ENCODE assay signal across 27 cellular contexts in the genomic region with DNA sequence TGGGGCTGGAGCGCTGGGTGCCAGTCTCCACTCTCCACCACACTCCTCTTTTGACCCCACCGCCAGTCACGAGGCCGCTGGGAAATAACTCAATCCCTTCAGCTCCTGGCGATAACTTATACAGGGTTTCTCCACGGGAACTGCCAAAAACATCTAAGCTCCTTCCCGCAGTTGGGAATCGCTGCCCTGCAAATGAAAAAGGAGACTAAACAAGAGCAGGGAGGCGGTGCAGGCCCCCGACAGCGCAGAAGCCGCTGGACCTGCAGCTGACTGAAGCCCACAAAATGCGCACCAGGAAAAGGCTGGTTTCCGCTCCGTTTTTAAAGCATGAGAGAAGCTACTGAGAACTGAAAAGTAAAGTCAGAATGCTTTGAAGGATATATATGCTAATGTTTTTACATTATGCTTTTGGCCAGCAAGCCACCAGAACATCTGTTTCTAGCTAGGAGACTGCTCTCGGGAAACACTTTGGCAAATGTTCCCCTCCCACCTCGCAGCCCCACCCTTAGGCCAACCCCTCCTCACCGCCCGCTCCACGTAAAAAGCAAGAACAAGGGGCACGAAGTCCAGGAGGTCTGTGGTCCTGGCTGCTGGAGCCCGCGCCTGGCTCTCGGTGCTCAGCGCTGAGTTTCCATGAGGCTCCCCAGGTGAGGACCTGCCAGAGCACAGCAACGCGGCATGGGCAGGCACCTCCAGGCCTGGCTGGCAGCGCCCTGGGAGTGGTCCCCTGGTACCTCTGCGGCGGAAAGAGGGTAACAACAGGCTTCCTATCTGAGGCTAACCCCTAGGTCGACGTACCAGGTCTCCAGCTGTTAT.
A peak's percentile ranks its signal among the peaks of the same experiment; 100 is the strongest.
DNase-seq lines count a peak whose midpoint lies in the region; ATAC-seq, FAIRE-seq and TF ChIP-seq lines count a peak whose summit lies in the region.
"Had no signal": no experiment of that assay in that cellular context is flagged by ENCODE, and none has a peak within 500 bp of the region (broad histone marks: within the 10 kb centered on the region; RNA-seq: fewer than 3 reads in every experiment).

No MANE protein-coding gene starts in this region.

- no peak for ATAC-seq in GM18520 (IDR thresholded peaks at IDR 0.05; ENCODE audit: unreplicated experiment)
- ATAC-seq: activated CD4-positive, alpha-beta T cell treated with anti-CD3 and anti-CD28 coated beads for 36 hours; activated naive CD4-positive, alpha-beta T cell treated with anti-CD3 and anti-CD28 coated beads, Interleukin-2, amount 50 U/mL, for 72 hours; left cardiac atrium; stimulated activated memory B cell treated with anti-CD40 and anti-IgM and Interleukin-4, amounts not matched to agents 10 μg/mL and 1 μg/mL and 100 μg/mL, for 72 hours had no signal

- H3K36me3 ChIP-seq in A673 (ENCODE audit: insufficient read depth, low read length, poor library complexity, severe bottlenecking), result no peaks in the 10 kb centered on the region
- no peaks in the 10 kb centered on the region for H3K36me3 ChIP-seq in ES-I3 (ENCODE audit: insufficient read depth, low read length)
- H3K36me3 ChIP-seq in neuronal stem cell (replicated peaks in 1 of 2; ENCODE audit: control insufficient read depth in 2 of 2, insufficient read depth in 2 of 2, low read length in 2 of 2), result no peaks in the 10 kb centered on the region
- H3K36me3 ChIP-seq: esophagus squamous epithelium, ovary, SJCRH30, uterus had no signal

- no peak overlapping the region for H3K23ac ChIP-seq in neuronal stem cell (ENCODE audit: low read depth, low read length, poor library complexity)

- H2AK5ac ChIP-seq in neuronal stem cell (ENCODE audit: low read depth, low read length), result no peak overlapping the region

- DNase-seq in A673 (ENCODE audit: low spot score) (peak; percentile 58), choroid plexus epithelial cell (ENCODE audit: low read depth) (peak; percentile 73), neuronal stem cell (ENCODE audit: low spot score) (no peak), H54 (ENCODE audit: insufficient read length, low spot score) (no peak), RPMI8226 (no peak), GDM1 (lab: John Stamatoyannopoulos, UW) (no peak)
- DNase-seq: activated CD4-positive, alpha-beta T cell treated with anti-CD3 and anti-CD28 coated beads for 36 hours; AML-193; CD8-positive, alpha-beta memory T cell; esophagus squamous epithelium; GM23248; hippocampal formation; left cardiac atrium; NCI-H1048; NCI-H1694; NCI-H510A; ovary; SJCRH30; T1000; uterus had no signal

- H2BK120ac ChIP-seq in neuronal stem cell (ENCODE audit: low read depth, low read length), result no peak overlapping the region

- no TSS peak for BruUV-seq in A673 (replicated peaks; lab: Mats Ljungman, UMichigan)

- TF ChIP-seq CTCF in A673 (conservative IDR thresholded peaks at IDR 0.05; ENCODE audit: low read depth, low read length), result no peak
- TF ChIP-seq CTCF in choroid plexus epithelial cell (conservative IDR thresholded peaks at IDR 0.05; ENCODE audit: low read depth, low read length), result no peak

- no peaks in the 10 kb centered on the region for H3K79me1 ChIP-seq in neuronal stem cell (ENCODE audit: low read depth, low read length)

- no CpG with 5 or more reads among the region's 32 CpGs for WGBS in neuronal stem cell (ENCODE audit: extremely low coverage in 2 of 2, insufficient read length in 2 of 2, insufficient replicate concordance in 1 of 2), 2 donors

- H4K8ac ChIP-seq in neuronal stem cell (ENCODE audit: low read depth, low read length), result no peak overlapping the region

- no peak overlapping the region for H3K14ac ChIP-seq in neuronal stem cell (ENCODE audit: low read length)

- H3K18ac ChIP-seq in neuronal stem cell (ENCODE audit: low read length), result peak overlapping the region; percentile 72

- POLR2A ChIA-PET in A673 (lab: Charles Lee; ENCODE audit: low non-redundant PET), result no interaction called here

- no peak overlapping the region for H2BK12ac ChIP-seq in neuronal stem cell (ENCODE audit: low read length)

- no peak overlapping the region for H2AFZ ChIP-seq in neuronal stem cell (ENCODE audit: low read length)
- H2AFZ ChIP-seq: GM23248 had no signal

- no peaks in the 10 kb centered on the region for H3K27me3 ChIP-seq in A673 (replicated peaks; ENCODE audit: insufficient read depth, low read depth, low read length, poor library complexity)
- H3K27me3 ChIP-seq in neuronal stem cell (ENCODE audit: control insufficient read depth in 3 of 3, insufficient read depth in 3 of 3, low read depth in 1 of 3, low read length in 3 of 3), result peaks cover 0 to 3% (median 0%) of the 10 kb centered on the region in 3 experiments
- H3K27me3 ChIP-seq: esophagus squamous epithelium, ovary, SJCRH30, uterus had no signal

- no peak overlapping the region for H4K91ac ChIP-seq in neuronal stem cell (ENCODE audit: low read depth, low read length, poor library complexity)

- no peak overlapping the region for H2BK15ac ChIP-seq in neuronal stem cell (ENCODE audit: low read length)

- H3K4ac ChIP-seq in neuronal stem cell (ENCODE audit: low read length), result no peak overlapping the region

- H3K9me3 ChIP-seq in A673 (ENCODE audit: low read depth, low read length, poor library complexity, severe bottlenecking) (no peaks in the 10 kb centered on the region), ES-I3 (ENCODE audit: control insufficient read depth, insufficient read depth, low read length) (no peaks in the 10 kb centered on the region), neuronal stem cell (replicated peaks in 1 of 2; ENCODE audit: control insufficient read depth in 2 of 2, insufficient read depth in 1 of 2, low read depth in 1 of 2, low read length in 2 of 2) (no peaks in the 10 kb centered on the region)
- H3K9me3 ChIP-seq: esophagus squamous epithelium, ovary, SJCRH30 had no signal

- CTCF ChIA-PET in A673 (lab: Charles Lee), result no interaction called here

- H2BK5ac ChIP-seq in neuronal stem cell (ENCODE audit: low read length), result no peak overlapping the region

- no peak overlapping the region for H3K4me2 ChIP-seq in neuronal stem cell (ENCODE audit: insufficient read depth, low read length, poor library complexity, severe bottlenecking)

- intact Hi-C loops in A673 (cut with micrococcal nuclease; ENCODE audit: unreplicated experiment), result no loop called here

- TF ChIP-seq POLR2A in H54 (IDR thresholded peaks at IDR 0.05; ENCODE audit: low read depth, low read length), result no peak

- H3K4me3 ChIP-seq in A673 (ENCODE audit: low read depth, low read length, poor library complexity, severe bottlenecking), result no peak overlapping the region
- H3K4me3 ChIP-seq in choroid plexus epithelial cell (ENCODE audit: low read depth, low read length), result peak overlapping the region; percentile 26
- no peak overlapping the region for H3K4me3 ChIP-seq in neuronal stem cell (ENCODE audit: low read length in 2 of 2)
- H3K4me3 ChIP-seq: esophagus squamous epithelium, GM23248, ovary, SJCRH30, uterus had no signal

- H3K4me1 ChIP-seq in A673 (ENCODE audit: insufficient read depth, low read length, poor library complexity, severe bottlenecking), result peaks cover 4% of the 10 kb centered on the region
- H3K4me1 ChIP-seq in ES-I3 (ENCODE audit: insufficient read depth, low read length), result peaks cover 10% of the 10 kb centered on the region; the same call in 1 of the 2 replicates
- H3K4me1 ChIP-seq in neuronal stem cell (ENCODE audit: control insufficient read depth in 2 of 2, insufficient read depth in 1 of 2, low read depth in 1 of 2, low read length in 2 of 2), result peaks cover 0 to 1% of the 10 kb centered on the region in 2 donors
- H3K4me1 ChIP-seq: esophagus squamous epithelium, SJCRH30, uterus had no signal

- H3K9ac ChIP-seq in ES-I3 (ENCODE audit: low read depth, low read length) (peak overlapping the region; percentile 11; the same call in 1 of the 2 replicates), neuronal stem cell (ENCODE audit: low read depth, low read length, poor library complexity) (no peak overlapping the region)
- H3K9ac ChIP-seq: GM23248 had no signal

- H3K27ac ChIP-seq in A673 (ENCODE audit: low read depth, low read length, poor library complexity, severe bottlenecking), result no peak overlapping the region
- H3K27ac ChIP-seq in neuronal stem cell (replicated peaks; ENCODE audit: low read length), result no peak overlapping the region
- H3K27ac ChIP-seq: esophagus squamous epithelium, GM23248, ovary, SJCRH30, uterus, VCaP had no signal

- FAIRE-seq in H54 (lab: Jason Lieb, UNC), result no peak
- FAIRE-seq: A204.1, endometrium had no signal

Comparison
In these comparisons a context has a peak if more than half of its experiments do, and no peak if none do; other contexts are left out.
1. DNase-seq: peak in A673 (single experiment) and choroid plexus epithelial cell (single experiment); none in neuronal stem cell (single experiment), H54 (single experiment), RPMI8226 (single experiment) and GDM1 (single experiment).